Comparison of ENCODE assay signal across 8 cellular contexts in the genomic region with DNA sequence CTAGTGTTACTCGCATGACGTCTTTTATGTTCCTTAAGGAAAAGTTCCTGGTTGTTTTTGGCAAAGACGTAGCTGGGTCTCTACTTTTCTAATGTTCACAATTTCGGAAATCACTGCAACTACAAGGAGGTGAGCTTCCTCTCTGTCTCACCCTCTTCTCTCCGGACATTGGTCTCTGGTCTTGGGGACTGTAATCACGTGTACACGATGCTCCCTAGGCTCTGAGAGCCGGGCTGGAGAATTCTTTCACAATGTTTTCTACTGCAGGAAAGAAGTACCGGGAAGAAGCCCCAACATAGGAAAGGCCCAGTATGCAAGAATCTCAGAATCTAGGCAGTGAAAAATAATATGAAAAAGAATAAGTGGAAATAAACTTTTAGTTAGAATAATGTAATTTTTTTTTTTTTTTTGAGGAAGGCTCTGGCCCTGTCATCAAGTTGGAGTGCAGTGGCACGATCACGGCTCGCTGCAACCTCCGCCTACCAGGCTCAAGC. TPM values are rescaled to one million over a fixed set of nuclear protein-coding genes. Genes with fewer than 3 reads are reported as not detected.
DNase-seq lines count a peak whose midpoint lies in the region; ATAC-seq and TF ChIP-seq lines count a peak whose summit lies in the region.

No MANE protein-coding gene starts in this region.

- intact Hi-C loops in MCF 10A (cut with micrococcal nuclease): no loop called here
- intact Hi-C loops in natural killer cell (cut with micrococcal nuclease): loop anchor here (5.0 kb wide), 3 partner anchors 38 to 178 kb away; a partner anchor contains a TSS
- intact Hi-C loops in left cardiac atrium (cut with DNase I): no loop called here

- peak overlapping the region; percentile 60 for H3K27ac Mint-ChIP-seq in MCF 10A (ENCODE audit: low read depth, unreplicated experiment)
- peak overlapping the region; percentile 99 for H3K27ac Mint-ChIP-seq in natural killer cell

- no TSS peak for BruUV-seq in MCF 10A (replicated peaks; lab: Mats Ljungman, UMichigan)

- H3K36me3 Mint-ChIP-seq in MCF 10A (ENCODE audit: insufficient read depth, unreplicated experiment) (peaks cover 48% of the 10 kb centered on the region), natural killer cell (no peaks in the 10 kb centered on the region)

- H2AFZ ChIP-seq in GM23248: peak overlapping the region; percentile 96

- TF ChIP-seq CTCF in MCF 10A (IDR thresholded peaks at IDR 0.05; ENCODE audit: unreplicated experiment) (no peak), natural killer cell (IDR thresholded peaks at IDR 0.05) (no peak)

- H3K27me3 Mint-ChIP-seq in MCF 10A (ENCODE audit: insufficient read depth, unreplicated experiment): no peaks in the 10 kb centered on the region
- peaks cover 0 to 12% of the 10 kb centered on the region in 2 donors for H3K27me3 Mint-ChIP-seq in natural killer cell (ENCODE audit: low read depth in 2 of 2)

- CTCF ChIA-PET in MCF 10A (lab: Yijun Ruan, JAX): interaction anchor here (0.8 to 4.4 kb wide), 8 partner anchors 9 to 143 kb away, joined by 3 to 24 read pairs (median 6); a partner anchor contains a TSS

- no peaks in the 10 kb centered on the region for H3K36me3 ChIP-seq in GM23248 (ENCODE audit: low read depth)

- H3K4me1 ChIP-seq in GM23248 (ENCODE audit: insufficient read depth): peaks cover 12% of the 10 kb centered on the region

- H3K79me2 ChIP-seq in GM23248 (ENCODE audit: insufficient read depth): no peaks in the 10 kb centered on the region

- no peaks in the 10 kb centered on the region for H3K9me3 ChIP-seq in GM23248 (ENCODE audit: low read depth)

- peak overlapping the region; percentile 80 for H3K4me2 ChIP-seq in GM23248 (ENCODE audit: unreplicated experiment)

- POLR2A ChIA-PET in MCF 10A (lab: Yijun Ruan, JAX): interaction anchor here (0.7 to 9.6 kb wide), 17 partner anchors 11 to 211 kb away, joined by 3 to 173 read pairs (median 14); a partner anchor contains a TSS

- H3K4me1 Mint-ChIP-seq in MCF 10A (ENCODE audit: insufficient read depth, unreplicated experiment): peaks cover 11% of the 10 kb centered on the region
- H3K4me1 Mint-ChIP-seq in natural killer cell: peaks cover 44 to 49% of the 10 kb centered on the region in 2 donors

- peak overlapping the region; percentile 99 for H3K4me3 Mint-ChIP-seq in MCF 10A (ENCODE audit: unreplicated experiment)
- peak overlapping the region; percentile 97 for H3K4me3 Mint-ChIP-seq in natural killer cell

- H3K4me3 ChIP-seq in GM23248: peak overlapping the region; percentile 58

- peak overlapping the region; percentile 67 for H3K27ac ChIP-seq in GM23248

- H3K27me3 ChIP-seq in GM23248 (replicated peaks; ENCODE audit: insufficient read depth): no peaks in the 10 kb centered on the region

- no peaks in the 10 kb centered on the region for H3K9me2 ChIP-seq in GM23248 (ENCODE audit: insufficient read depth)

- no peaks in the 10 kb centered on the region for H4K20me1 ChIP-seq in GM23248 (ENCODE audit: insufficient read depth)

- H3K9ac ChIP-seq in GM23248: peak overlapping the region; percentile 53

- 23 to 25% methylated on average over 13 of the region's 13 CpGs for WGBS in GM23248 (ENCODE audit: low coverage in 1 of 2, low lambda C conversion rate in 2 of 2, missing lambda C conversion rate in 2 of 2), 2 experiments

- peaks cover 32% of the 10 kb centered on the region for H3F3A ChIP-seq in GM23248 (ENCODE audit: insufficient read depth)

- no peaks in the 10 kb centered on the region for H3K9me3 Mint-ChIP-seq in MCF 10A (ENCODE audit: unreplicated experiment)
- H3K9me3 Mint-ChIP-seq in natural killer cell: no peaks in the 10 kb centered on the region

- peak; percentile 59 for DNase-seq in GM23248
- peak; percentile 67 for DNase-seq in NCI-H69 (lab: John Stamatoyannopoulos, UW)
- DNase-seq in MCF 10A (ENCODE audit: unreplicated experiment): peak; percentile 62
- DNase-seq in natural killer cell: no peak
- no peak for DNase-seq in NCI-H2081 treated with DMSO at 0.1 percent for 48 hours (lab: John Stamatoyannopoulos, UW)
- no peak for DNase-seq in left cardiac atrium

- ATAC-seq in natural killer cell (no peak), HG02973 (IDR thresholded peaks at IDR 0.05; ENCODE audit: unreplicated experiment) (no peak), GM19455 (IDR thresholded peaks at IDR 0.05; ENCODE audit: unreplicated experiment) (no peak), left cardiac atrium (no peak)

- in situ Hi-C loops in GM23248 (cut with MboI): no loop called here

RNA-seq across cellular contexts. Expression of a gene that starts 13.5 kb away (rescaled TPM):
- total RNA-seq in GM23248 (2014; rRNA removed; shearing (Covaris generic)): not detected in 2 replicates
- not detected in 2 replicates for polyA plus RNA-seq in GM23248 (2016; fragmentation: Nextera tagmentation; extraction: Ambion mirVana)
- not detected in 2 replicates for total RNA-seq in MCF 10A (2022)
- total RNA-seq in natural killer cell: not detected
- total RNA-seq in left cardiac atrium: 10 to 100 TPM; 64.5 to 96.1 TPM

RNA-seq across cellular contexts. Expression of a gene that starts 38.6 kb away (rescaled TPM):
- 221 and 263 TPM in 2 replicates for total RNA-seq in GM23248 (2014; rRNA removed; shearing (Covaris generic))
- polyA plus RNA-seq in GM23248 (2016; fragmentation: Nextera tagmentation; extraction: Ambion mirVana): 169 and 180 TPM in 2 replicates
- total RNA-seq in MCF 10A (2022) (576 and 599 TPM in 2 replicates), natural killer cell (1,000 to 10,000 TPM in 2 of 3 donors, 100 to 1,000 TPM in 1; 984 to 1,724 (median 1,422) TPM), left cardiac atrium (100 to 1,000 TPM; 602 to 909 TPM)

Comparison
In these comparisons a context has a peak if more than half of its experiments do, and no peak if none do; other contexts are left out.
1. DNase-seq: peak in GM23248 (single experiment), NCI-H69 (single experiment) and MCF 10A (single experiment); none in natural killer cell (single experiment), NCI-H2081 treated with DMSO at 0.1 percent for 48 hours (single experiment) and left cardiac atrium (single experiment).
2. RNA of a gene that starts 13.5 kb away (total RNA-seq): 64.5 to 96.1 TPM in left cardiac atrium; not detected in GM23248, not detected in MCF 10A and not detected in natural killer cell; every median in the first group is over 10 times any median in the second.